ENCODE assay signal across 12 cellular contexts in genomic region chr1:26831546-26832248, GRCh38. TPM values are rescaled to one million over a fixed set of nuclear protein-coding genes. Genes with fewer than 3 reads are reported as not detected.
DNase-seq lines count a peak whose midpoint lies in the region; ATAC-seq, FAIRE-seq and TF ChIP-seq lines count a peak whose summit lies in the region.
"Had no signal": no experiment of that assay in that cellular context is flagged by ENCODE, and none has a peak within 500 bp of the region (broad histone marks: within the 10 kb centered on the region; RNA-seq: fewer than 3 reads in every experiment).

No MANE protein-coding gene starts in this region.

- peaks cover 5% of the 10 kb centered on the region; the same call in 1 of the 2 replicates for H3K36me3 ChIP-seq in PC-9 (ENCODE audit: low read depth)
- peaks cover 18% of the 10 kb centered on the region for H3K36me3 ChIP-seq in effector memory CD4-positive, alpha-beta T cell (ENCODE audit: control insufficient read depth, insufficient read depth, low read length)
- peaks cover 0 to 21% (median 0%) of the 10 kb centered on the region in 3 donors for H3K36me3 ChIP-seq in pancreas

- no peaks in the 10 kb centered on the region for H3K9me2 ChIP-seq in PC-9 (ENCODE audit: insufficient read depth)

- DNase-seq in NCI-H345 (lab: John Stamatoyannopoulos, UW) (peak; percentile 1), NCI-H345 treated with DMSO at 0.1 percent for 48 hours (lab: John Stamatoyannopoulos, UW; ENCODE audit: unreplicated experiment) (no peak), PC-9 (no peak), renal cortical epithelial cell (ENCODE audit: low read depth) (peak; percentile 23), pancreas (no peak)
- DNase-seq in effector memory CD4-positive, alpha-beta T cell: no peak
- DNase-seq in stimulated activated CD8-positive, alpha-beta memory T cell treated with anti-CD3 and anti-CD28 coated beads, Interleukin-4, amount 100 ng/mL, for 48 hours: no peak
- DNase-seq: dorsolateral prefrontal cortex; Right ventricle myocardium superior; stimulated activated CD4-positive, alpha-beta T cell treated with anti-CD3 and anti-CD28 coated beads, Interleukin-2, amount 100 ng/mL, for 24 hours; tibial artery had no signal

- H3K79me2 ChIP-seq in PC-9 (ENCODE audit: low read depth): peaks cover 42% of the 10 kb centered on the region

- TF ChIP-seq CTCF in PC-9 (conservative IDR thresholded peaks at IDR 0.05) (no peak), pancreas (IDR thresholded peaks at IDR 0.05) (no peak)

- WGBS in pancreas, 2 donors: 63 to 69% methylated on average over 3 of the region's 3 CpGs

- no peaks in the 10 kb centered on the region; the same call in 1 of the 2 replicates for H4K20me1 ChIP-seq in PC-9 (ENCODE audit: insufficient read depth)

- no peaks in the 10 kb centered on the region for H3K27me3 ChIP-seq in PC-9 (ENCODE audit: insufficient read depth, low read depth)
- H3K27me3 ChIP-seq in effector memory CD4-positive, alpha-beta T cell (replicated peaks; ENCODE audit: control insufficient read depth, insufficient read depth, low read length, poor library complexity, severe bottlenecking): no peaks in the 10 kb centered on the region
- no peaks in the 10 kb centered on the region for H3K27me3 ChIP-seq in pancreas
- H3K27me3 ChIP-seq: dorsolateral prefrontal cortex, tibial artery had no signal

- intact Hi-C loops in PC-9 (cut with micrococcal nuclease; ENCODE audit: unreplicated experiment) (no loop called here), pancreas (cut with DNase I) (no loop called here)

- H3K4me1 ChIP-seq in PC-9 (replicated peaks; ENCODE audit: insufficient read depth) (0 out of 2 replicates have a peak, but pooled peaks cover 6% of the 10 kb centered on the region), pancreas (peaks cover 0 to 12% (median 0%) of the 10 kb centered on the region in 3 donors)
- peaks cover 69% of the 10 kb centered on the region for H3K4me1 ChIP-seq in effector memory CD4-positive, alpha-beta T cell (ENCODE audit: control insufficient read depth, insufficient read depth, low read length, poor library complexity, severe bottlenecking)

- H3F3A ChIP-seq in PC-9 (ENCODE audit: insufficient read depth, low read depth): no peaks in the 10 kb centered on the region

- no peak overlapping the region for H3K27ac ChIP-seq in PC-9
- H3K27ac ChIP-seq in effector memory CD4-positive, alpha-beta T cell (ENCODE audit: insufficient read depth, low read length, poor library complexity, severe bottlenecking): peak overlapping the region; percentile 99
- no peak overlapping the region for H3K27ac ChIP-seq in pancreas
- H3K27ac ChIP-seq: tibial artery had no signal

- no peak overlapping the region for H2AFZ ChIP-seq in PC-9

- CTCF ChIA-PET in PC-9 (lab: Charles Lee): no interaction called here

- ATAC-seq in GM18867 (IDR thresholded peaks at IDR 0.05; ENCODE audit: unreplicated experiment) (no peak), pancreas (no peak)

- POLR2A ChIA-PET in PC-9 (lab: Charles Lee; ENCODE audit: unreplicated experiment): no interaction called here

- FAIRE-seq in pancreas (lab: Jason Lieb, UNC): no peak

- H3K4me2 ChIP-seq in PC-9: 0 out of 2 replicates have a peak overlapping the region, but pooled peaks have one; percentile 5

- no TSS peak for BruUV-seq in PC-9 (replicated peaks; lab: Mats Ljungman, UMichigan)

- H3K4me3 ChIP-seq in PC-9: no peak overlapping the region
- no peak overlapping the region for H3K4me3 ChIP-seq in effector memory CD4-positive, alpha-beta T cell (ENCODE audit: insufficient read depth, low read depth, low read length, poor library complexity, severe bottlenecking)
- no peak overlapping the region for H3K4me3 ChIP-seq in pancreas
- H3K4me3 ChIP-seq: dorsolateral prefrontal cortex, tibial artery had no signal

- H3K9me3 ChIP-seq in PC-9 (ENCODE audit: insufficient read depth, low read depth) (no peaks in the 10 kb centered on the region), pancreas (no peaks in the 10 kb centered on the region)
- H3K9me3 ChIP-seq in effector memory CD4-positive, alpha-beta T cell (ENCODE audit: control insufficient read depth, low read length): no peaks in the 10 kb centered on the region
- H3K9me3 ChIP-seq: tibial artery had no signal

RNA-seq across cellular contexts. Expression of gene ZDHHC18, which starts 5.2 kb away (rescaled TPM):
- total RNA-seq in PC-9 (2021): 27.2 and 36.1 TPM in 2 replicates
- 8.9 and 10.3 TPM in 2 replicates for total RNA-seq in renal cortical epithelial cell
- total RNA-seq in pancreas: 1 to 10 TPM; 3.4 to 9.9 (median 5.4) TPM
- polyA plus RNA-seq in pancreas: 1 to 10 TPM; 6.4 to 8.6 TPM

RNA-seq across cellular contexts. Expression of gene SFN, which starts 31.3 kb away (rescaled TPM):
- total RNA-seq in PC-9 (2021) (326 and 355 TPM in 2 replicates), renal cortical epithelial cell (21.6 and 97.9 TPM in 2 replicates), pancreas (1 to 10 TPM in 3 of 6 donors, under 1 TPM in 2, not detected in 1; 0.28 to 1.8 (median 1.0) TPM)
- polyA plus RNA-seq in pancreas: under 1 TPM; 0.46 to 0.77 TPM
- total RNA-seq: Right ventricle myocardium superior had no signal

RNA-seq across cellular contexts. Expression of gene PIGV, which starts 43.9 kb away (rescaled TPM):
- total RNA-seq in PC-9 (2021) (30.8 and 31.9 TPM in 2 replicates), renal cortical epithelial cell (21.4 and 27.9 TPM in 2 replicates), pancreas (1 to 10 TPM; 5.6 to 9.5 (median 7.3) TPM)
- polyA plus RNA-seq in pancreas: 1 to 10 TPM; 3.3 to 6.2 TPM

RNA-seq across cellular contexts. Expression of gene GPN2, which starts 58.4 kb away (rescaled TPM):
- total RNA-seq in PC-9 (2021): 23.8 and 30.6 TPM in 2 replicates
- total RNA-seq in renal cortical epithelial cell: 10.4 and 15.1 TPM in 2 replicates
- total RNA-seq in pancreas: 10 to 100 TPM in 5 of 6 donors, 1 to 10 TPM in 1; 9.4 to 14.1 (median 11.3) TPM
- 10 to 100 TPM; 11.8 to 14.2 TPM for polyA plus RNA-seq in pancreas

Comparison
In these comparisons a context has a peak if more than half of its experiments do, and no peak if none do; other contexts are left out.
1. DNase-seq: peak in NCI-H345 (single experiment) and renal cortical epithelial cell (single experiment); none in NCI-H345 treated with DMSO at 0.1 percent for 48 hours (single experiment), PC-9 (0 of 2), effector memory CD4-positive, alpha-beta T cell (0 of 3), stimulated activated CD8-positive, alpha-beta memory T cell treated with anti-CD3 and anti-CD28 coated beads, Interleukin-4, amount 100 ng/mL, for 48 hours (single experiment) and pancreas (0 of 6).